9 cellular contexts compared by ENCODE assay signal in genomic region chr19:18675779-18676178, GRCh38. TPM values are rescaled to one million over a fixed set of nuclear protein-coding genes. Genes with fewer than 3 reads are reported as not detected.
DNase-seq lines count a peak whose midpoint lies in the region; ATAC-seq and TF ChIP-seq lines count a peak whose summit lies in the region.
"Had no signal": no experiment of that assay in that cellular context is flagged by ENCODE, and none has a peak within 500 bp of the region (broad histone marks: within the 10 kb centered on the region; RNA-seq: fewer than 3 reads in every experiment).

No MANE protein-coding gene starts in this region.

- H3K27me3 ChIP-seq in DOHH2 (ENCODE audit: control insufficient read depth, low read length) (no peaks in the 10 kb centered on the region), right lobe of liver (no peaks in the 10 kb centered on the region)

- H3K27ac Mint-ChIP-seq in glutamatergic neuron (ENCODE audit: unreplicated experiment): no peak overlapping the region

- no peak for ATAC-seq in right lobe of liver
- no peak for ATAC-seq in HG02938 (IDR thresholded peaks at IDR 0.05; ENCODE audit: unreplicated experiment)
- no peak for ATAC-seq in GM21528 (IDR thresholded peaks at IDR 0.05; ENCODE audit: low FRiP score, unreplicated experiment)
- no peak for ATAC-seq in GM18498 (IDR thresholded peaks at IDR 0.05; ENCODE audit: unreplicated experiment)

- no peak for TF ChIP-seq POLR2A in right lobe of liver (IDR thresholded peaks at IDR 0.05)

- no peaks in the 10 kb centered on the region for H3F3A ChIP-seq in DOHH2 (ENCODE audit: control insufficient read depth, insufficient read depth)

- peaks cover 4% of the 10 kb centered on the region for H3K27me3 Mint-ChIP-seq in glutamatergic neuron (ENCODE audit: unreplicated experiment)

- DNase-seq in amniotic epithelial cell (ENCODE audit: low read depth) (peak; percentile 17), right lobe of liver (no peak), glutamatergic neuron (no peak)
- DNase-seq: NCI-H748 treated with DMSO at 0.1 percent for 48 hours had no signal

- peaks cover 3% of the 10 kb centered on the region for H3K9me3 Mint-ChIP-seq in glutamatergic neuron (ENCODE audit: unreplicated experiment)

- H3K4me3 Mint-ChIP-seq in glutamatergic neuron (ENCODE audit: unreplicated experiment): no peak overlapping the region

- no peaks in the 10 kb centered on the region for H3K36me3 Mint-ChIP-seq in glutamatergic neuron (ENCODE audit: unreplicated experiment)

- H3K9me3 ChIP-seq in DOHH2 (ENCODE audit: control insufficient read depth, insufficient read depth, low read length) (no peaks in the 10 kb centered on the region), right lobe of liver (no peaks in the 10 kb centered on the region)

- H4K20me1 ChIP-seq in DOHH2 (ENCODE audit: control insufficient read depth, insufficient read depth, low read depth, low read length): no peaks in the 10 kb centered on the region

- H3K4me1 ChIP-seq in DOHH2 (ENCODE audit: control insufficient read depth, low read length) (no peaks in the 10 kb centered on the region), right lobe of liver (peaks cover 0 to 6% (median 0%) of the 10 kb centered on the region in 4 donors)

- no peak overlapping the region for H3K4me3 ChIP-seq in DOHH2 (ENCODE audit: low read length)
- no peak overlapping the region for H3K4me3 ChIP-seq in right lobe of liver

- H3K9me2 ChIP-seq in DOHH2 (replicated peaks; ENCODE audit: control insufficient read depth, low read length): no peaks in the 10 kb centered on the region

- intact Hi-C loops in right lobe of liver (cut with DNase I): no loop called here

- 0% methylated on average over 1 of the region's 5 CpGs for WGBS in right lobe of liver (ENCODE audit: insufficient coverage, low coverage, low lambda C conversion rate, missing lambda C conversion rate)

- H3K27ac ChIP-seq in DOHH2 (ENCODE audit: low read depth, low read length): no peak overlapping the region
- H3K27ac ChIP-seq in right lobe of liver: no peak overlapping the region

- no peak for TF ChIP-seq EP300 in Ishikawa (IDR thresholded peaks at IDR 0.05; ENCODE audit: borderline replicate concordance)

- H3K36me3 ChIP-seq in DOHH2 (ENCODE audit: control insufficient read depth, low read length): no peaks in the 10 kb centered on the region
- H3K36me3 ChIP-seq in right lobe of liver: no peaks in the 10 kb centered on the region

- no peaks in the 10 kb centered on the region for H3K79me2 ChIP-seq in DOHH2 (ENCODE audit: control insufficient read depth, low read length)

- TF ChIP-seq RAD21 in Ishikawa (IDR thresholded peaks at IDR 0.05; ENCODE audit: low read depth): peak; percentile 76

- H3K4me1 Mint-ChIP-seq in glutamatergic neuron (ENCODE audit: low read depth, unreplicated experiment): peaks cover 10% of the 10 kb centered on the region

- peak; percentile 65 for TF ChIP-seq CTCF in DOHH2 (IDR thresholded peaks at IDR 0.05; ENCODE audit: low read depth, low read length, poor library complexity, severe bottlenecking)
- TF ChIP-seq CTCF in right lobe of liver (IDR thresholded peaks at IDR 0.05): peak in 3 of 4 donors; percentile 20 to 25 (median 23)
- TF ChIP-seq CTCF in glutamatergic neuron (IDR thresholded peaks at IDR 0.05; ENCODE audit: partially characterized antibody, unreplicated experiment): no peak

- no peak overlapping the region for H3K4me2 ChIP-seq in DOHH2 (ENCODE audit: low read length)

TF ChIP-seq in Ishikawa, 13 proteins besides CTCF, POLR2A, EP300 and RAD21:
- TF ChIP-seq CEBPB (IDR thresholded peaks at IDR 0.05): no peak
- TF ChIP-seq TAF1 (IDR thresholded peaks at IDR 0.05; ENCODE audit: low read depth): no peak
- TF ChIP-seq REST (IDR thresholded peaks at IDR 0.05; ENCODE audit: low read depth): no peak
- TF ChIP-seq ZBTB7A (IDR thresholded peaks at IDR 0.05; ENCODE audit: low read depth): no peak
- no peak for TF ChIP-seq TCF12 (IDR thresholded peaks at IDR 0.05; ENCODE audit: low read depth)
- no peak for TF ChIP-seq YY1 (IDR thresholded peaks at IDR 0.05; ENCODE audit: low read depth)
- no peak for TF ChIP-seq NFIC (IDR thresholded peaks at IDR 0.05)
- no peak for TF ChIP-seq USF1 (IDR thresholded peaks at IDR 0.05)
- no peak for TF ChIP-seq MAX (IDR thresholded peaks at IDR 0.05)
- no peak for TF ChIP-seq EGR1 (IDR thresholded peaks at IDR 0.05)
- TF ChIP-seq CREB1 (IDR thresholded peaks at IDR 0.05; ENCODE audit: low read depth): no peak
- no peak for TF ChIP-seq TEAD4 (IDR thresholded peaks at IDR 0.05)
- TF ChIP-seq FOXM1 (IDR thresholded peaks at IDR 0.05; ENCODE audit: borderline replicate concordance, low read depth): no peak

RNA-seq across cellular contexts. Expression of gene CRTC1, which starts 7.7 kb away (rescaled TPM):
- total RNA-seq in right lobe of liver (1 to 10 TPM; 1.7 to 7.2 (median 4.9) TPM), glutamatergic neuron (ENCODE audit: unreplicated experiment) (28.8 TPM)

RNA-seq across cellular contexts. Expression of gene KLHL26, which starts 39.0 kb away (rescaled TPM):
- total RNA-seq in right lobe of liver (1 to 10 TPM; 3.8 to 5.0 (median 4.7) TPM), glutamatergic neuron (ENCODE audit: unreplicated experiment) (12.0 TPM)
